In the genomic region with DNA sequence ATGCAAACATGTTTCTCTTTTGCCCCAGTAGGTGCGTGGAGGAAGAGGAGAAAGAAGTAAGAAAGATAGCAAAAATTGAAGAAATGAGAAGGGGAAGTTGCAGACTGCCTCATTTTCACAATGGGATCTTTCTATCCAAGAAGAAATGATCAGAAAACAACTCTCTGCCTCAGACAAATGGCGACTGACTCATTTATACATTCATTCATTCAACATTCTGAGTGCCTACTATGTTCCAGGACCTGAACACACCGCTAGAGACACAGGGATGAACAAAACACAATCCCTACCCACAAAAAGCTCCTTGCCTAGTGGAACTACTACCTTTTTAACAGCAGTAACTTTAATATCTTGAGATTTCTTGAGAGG, we compare ENCODE assay signal across 8 cellular contexts. TPM values are rescaled to one million over a fixed set of nuclear protein-coding genes. Genes with fewer than 3 reads are reported as not detected.
DNase-seq lines count a peak whose midpoint lies in the region; ATAC-seq and TF ChIP-seq lines count a peak whose summit lies in the region.

No MANE protein-coding gene starts in this region.

- peaks cover 49% of the 10 kb centered on the region for H3K4me1 ChIP-seq in suprapubic skin

- TF ChIP-seq POLR2A in suprapubic skin (IDR thresholded peaks at IDR 0.05), result no peak

- 0% methylated on average over 3 of the region's 3 CpGs for WGBS in suprapubic skin

- no peak for TF ChIP-seq EP300 in suprapubic skin (IDR thresholded peaks at IDR 0.05)

- no peak for TF ChIP-seq CTCF in 22Rv1 (IDR thresholded peaks at IDR 0.05)
- TF ChIP-seq CTCF in suprapubic skin (IDR thresholded peaks at IDR 0.05), result no peak

- H3K27ac ChIP-seq in 22Rv1 (peak overlapping the region; percentile 87), suprapubic skin (peak overlapping the region; percentile 99)

- H3K27me3 ChIP-seq in suprapubic skin, result no peaks in the 10 kb centered on the region

- peak overlapping the region; percentile 99 for H3K27ac Mint-ChIP-seq in activated naive CD8-positive, alpha-beta T cell

- ATAC-seq in GM18861 (IDR thresholded peaks at IDR 0.05; ENCODE audit: unreplicated experiment) (peak; percentile 2), HG03439 (IDR thresholded peaks at IDR 0.05; ENCODE audit: unreplicated experiment) (peak; percentile 3)

- H3K36me3 ChIP-seq in suprapubic skin, result no peaks in the 10 kb centered on the region

- H3K9me3 ChIP-seq in suprapubic skin, result no peaks in the 10 kb centered on the region

- H3K36me3 Mint-ChIP-seq in activated naive CD8-positive, alpha-beta T cell, result peaks cover 10% of the 10 kb centered on the region

- peak overlapping the region; percentile 94 for H3K4me3 Mint-ChIP-seq in activated naive CD8-positive, alpha-beta T cell

- peaks cover 78% of the 10 kb centered on the region for H3K4me1 Mint-ChIP-seq in activated naive CD8-positive, alpha-beta T cell (ENCODE audit: low read depth)

- peak; percentile 8 for DNase-seq in iris pigment epithelial cell (ENCODE audit: low read depth)
- no peak for DNase-seq in suprapubic skin (ENCODE audit: low spot score in 2 of 2)
- DNase-seq in effector CD4-positive, alpha-beta T cell, result no peak
- no peak for DNase-seq in middle frontal gyrus (ENCODE audit: extremely low spot score, low spot score)

- no peaks in the 10 kb centered on the region for H3K9me3 Mint-ChIP-seq in activated naive CD8-positive, alpha-beta T cell (ENCODE audit: low read depth)

- H3K4me3 ChIP-seq in suprapubic skin, result peak overlapping the region; percentile 94

- no peaks in the 10 kb centered on the region for H3K27me3 Mint-ChIP-seq in activated naive CD8-positive, alpha-beta T cell

RNA-seq across cellular contexts. Expression of gene HPS5, which starts 0.3 kb away (rescaled TPM):
- total RNA-seq in suprapubic skin, result 10 to 100 TPM; 14.9 to 27.0 (median 22.6) TPM

RNA-seq across cellular contexts. Expression of gene GTF2H1, which starts 0.8 kb away (rescaled TPM):
- total RNA-seq in suprapubic skin, result 100 to 1,000 TPM in 1 of 4 donors, 10 to 100 TPM in 3; 48.6 to 121 (median 50.4) TPM

RNA-seq across cellular contexts. Expression of gene SAA1, which starts 55.5 kb away (rescaled TPM):
- total RNA-seq in suprapubic skin, result 10 to 100 TPM; 10.5 to 79.1 (median 49.1) TPM
